37 cellular contexts compared by ENCODE assay signal in genomic region chr13:105414639-105415038, GRCh38. TPM values are rescaled to one million over a fixed set of nuclear protein-coding genes. Genes with fewer than 3 reads are reported as not detected.
"Had no signal": no experiment of that assay in that cellular context is flagged by ENCODE, and none has a peak within 500 bp of the region (broad histone marks: within the 10 kb centered on the region; RNA-seq: fewer than 3 reads in every experiment).

No MANE protein-coding gene starts in this region.

- H3K36me3 ChIP-seq: adrenal gland, brain microvascular endothelial cell, breast epithelium had no signal

- ATAC-seq: activated CD8-positive, alpha-beta T cell treated with anti-CD3 and anti-CD28 coated beads for 36 hours; activated naive CD4-positive, alpha-beta T cell treated with anti-CD3 and anti-CD28 coated beads, Interleukin-2, amount 50 U/mL, for 72 hours; activated T-cell treated with anti-CD3 and anti-CD28 coated beads, Interleukin-2, amount 50 U/mL, for 4 hours; activated T-cell treated with anti-CD3 and anti-CD28 coated beads, Interleukin-2, amount 50 U/mL, for 72 hours; activated T-helper 17 cell treated with anti-CD3 and anti-CD28 coated beads, Interleukin-2, amount 50 U/mL, for 72 hours; body of pancreas had no signal

- H3K4me1 ChIP-seq: adrenal gland, body of pancreas, breast epithelium had no signal

- H3K9me3 ChIP-seq: adrenal gland, body of pancreas, breast epithelium had no signal

- H3K4me3 ChIP-seq: adrenal gland, body of pancreas, breast epithelium had no signal

- H3K27me3 ChIP-seq: adrenal gland, body of pancreas, brain microvascular endothelial cell, breast epithelium had no signal

- DNase-seq: activated B cell treated with CpG ODN at 0.5 μM for 24 hours; activated CD4-positive, alpha-beta memory T cell treated with anti-CD3 and anti-CD28 coated beads for 36 hours; activated CD4-positive, alpha-beta T cell treated with anti-CD3 and anti-CD28 coated beads for 4 hours; activated CD4-positive, alpha-beta T cell treated with anti-CD3 and anti-CD28 coated beads, Interleukin-2, amount 10 ng/mL, durations not matched to agents 24 days and 14 days; activated CD4-positive, alpha-beta T cell treated with anti-CD3 and anti-CD28 coated beads, Interleukin-2, amount 50 U/mL, for 1 hour; activated CD4-positive, alpha-beta T cell treated with anti-CD3 and anti-CD28 coated beads, Interleukin-2, amount 50 U/mL, for 4 hours; activated CD4-positive, CD25-positive, alpha-beta regulatory T cell treated with anti-CD3 and anti-CD28 coated beads, Interleukin-2, amount 50 U/mL, for 72 hours; activated CD8-positive, alpha-beta memory T cell treated with anti-CD3 and anti-CD28 coated beads, Interleukin-2, amount 50 U/mL, for 4 hours; activated CD8-positive, alpha-beta T cell treated with anti-CD3 and anti-CD28 coated beads for 36 hours; activated effector memory CD4-positive, alpha-beta T cell treated with anti-CD3 and anti-CD28 coated beads, Interleukin-2, amount 50 U/mL, for 16 hours; activated gamma-delta T cell treated with Interleukin-2 at 50 U/mL for 16 hours; activated naive CD4-positive, alpha-beta T cell; activated naive CD4-positive, alpha-beta T cell treated with anti-CD3 and anti-CD28 coated beads for 36 hours; activated naive CD4-positive, alpha-beta T cell treated with anti-CD3 and anti-CD28 coated beads, Interleukin-2, amount 50 U/mL, for 16 hours; activated naive CD8-positive, alpha-beta T cell treated with anti-CD3 and anti-CD28 coated beads for 36 hours; activated T-cell treated with anti-CD3 and anti-CD28 coated beads for 4 hours; activated T-cell treated with anti-CD3 and anti-CD28 coated beads, Interleukin-2, amount 50 U/mL, for 1 hour; activated T-cell treated with anti-CD3 and anti-CD28 coated beads, Interleukin-2, amount 50 U/mL, for 4 hours; activated T-cell treated with anti-CD3 and anti-CD28 coated beads, Interleukin-2, amount 50 U/mL, for 72 hours; adrenal gland; amniotic stem cell; aorta; body of pancreas; brain microvascular endothelial cell; central memory CD4-positive, alpha-beta T cell; T-helper 2 cell; T-helper 9 cell had no signal

- H3K27ac ChIP-seq: adrenal gland, body of pancreas, brain microvascular endothelial cell, breast epithelium, VCaP had no signal

- FAIRE-seq: astrocyte, TTC549 had no signal

RNA-seq across cellular contexts. Expression of gene DAOA, which starts 51.2 kb away (rescaled TPM):
- total RNA-seq: activated B cell treated with CpG ODN at 0.5 μM for 24 hours; activated CD4-positive, alpha-beta memory T cell treated with anti-CD3 and anti-CD28 coated beads for 36 hours; activated CD4-positive, alpha-beta T cell treated with anti-CD3 and anti-CD28 coated beads, Interleukin-2, amount 10 ng/mL, durations not matched to agents 24 days and 14 days; activated CD8-positive, alpha-beta memory T cell treated with anti-CD3 and anti-CD28 coated beads for 36 hours; activated CD8-positive, alpha-beta T cell treated with anti-CD3 and anti-CD28 coated beads for 36 hours; activated naive CD4-positive, alpha-beta T cell treated with anti-CD3 and anti-CD28 coated beads for 36 hours; activated naive CD4-positive, alpha-beta T cell treated with anti-CD3 and anti-CD28 coated beads, Interleukin-2, amount 50 U/mL, for 72 hours; activated naive CD8-positive, alpha-beta T cell treated with anti-CD3 and anti-CD28 coated beads for 36 hours; activated T-cell treated with anti-CD3 and anti-CD28 coated beads, Interleukin-2, amount 50 U/mL, for 4 hours; activated T-cell treated with anti-CD3 and anti-CD28 coated beads, Interleukin-2, amount 50 U/mL, for 72 hours; activated T-helper 1 cell treated with anti-CD3 and anti-CD28 coated beads, Interleukin-12 subunit alpha, Interleukin-12 subunit beta, Interleukin-2, Interleukin-4 antibody, amounts not matched to agents 30 ng/mL and 10 ng/mL and 1 ng/mL, durations not matched to agents 14 hours and 24 hours and 36 hours; activated T-helper 17 cell treated with anti-CD3 and anti-CD28 coated beads, Interleukin-2, amount 50 U/mL, for 72 hours; adrenal gland; aorta; astrocyte; body of pancreas; breast epithelium; cardiac septum; cerebellum had no signal
- polyA plus RNA-seq: adrenal gland, aorta had no signal
